In genomic region chr19:50513746-50514345, GRCh38 we compare ENCODE assay signal across 10 cellular contexts. TPM values are rescaled to one million over a fixed set of nuclear protein-coding genes. Genes with fewer than 3 reads are reported as not detected.
A peak's percentile ranks its signal among the peaks of the same experiment; 100 is the strongest.
DNase-seq lines count a peak whose midpoint lies in the region; ATAC-seq and TF ChIP-seq lines count a peak whose summit lies in the region.
"Had no signal": no experiment of that assay in that cellular context is flagged by ENCODE, and none has a peak within 500 bp of the region (broad histone marks: within the 10 kb centered on the region; RNA-seq: fewer than 3 reads in every experiment).

TSS of gene ASPDH (minus strand) at chr19:50513913. CDS start at chr19:50513823, 90 bp downstream.

- no peak for ATAC-seq in activated T-cell treated with anti-CD3 and anti-CD28 coated beads, Interleukin-2, amount 50 U/mL, for 72 hours (replicated peaks in 1 of 2)
- ATAC-seq in GM18867 (IDR thresholded peaks at IDR 0.05; ENCODE audit: unreplicated experiment): no peak

- no peaks in the 10 kb centered on the region for H3K9me3 Mint-ChIP-seq in activated T-cell treated with anti-CD3 and anti-CD28 coated beads, Interleukin-2, amount 50 U/mL, for 72 hours
- no peaks in the 10 kb centered on the region for H3K9me3 Mint-ChIP-seq in immature natural killer cell

- DNase-seq in activated T-cell treated with anti-CD3 and anti-CD28 coated beads, Interleukin-2, amount 50 U/mL, for 72 hours: no peak
- DNase-seq in activated T-cell treated with anti-CD3 and anti-CD28 coated beads, Interleukin-2, amount 50 U/mL, for 1 hour: no peak
- DNase-seq in RPMI8226: peak; percentile 28
- no peak for DNase-seq in immature natural killer cell
- DNase-seq in retinal pigment epithelial cell (ENCODE audit: low read depth): no peak
- no peak for DNase-seq in SKM-1 treated with dmso at 0.1 percent for 144 hours (lab: John Stamatoyannopoulos, UW; ENCODE audit: unreplicated experiment)
- DNase-seq in NCI-H2029 (lab: John Stamatoyannopoulos, UW): no peak

- TF ChIP-seq CTCF in retinal pigment epithelial cell (conservative IDR thresholded peaks at IDR 0.05; ENCODE audit: low read depth, low read length): no peak

- H3K27ac Mint-ChIP-seq in activated T-cell treated with anti-CD3 and anti-CD28 coated beads, Interleukin-2, amount 50 U/mL, for 72 hours: peak within 1 kb of the TSS; percentile 52
- peak within 1 kb of the TSS in 5 of 6 donors; percentile 39 to 81 (median 74) for H3K27ac Mint-ChIP-seq in immature natural killer cell

- H3K4me3 Mint-ChIP-seq in activated T-cell treated with anti-CD3 and anti-CD28 coated beads, Interleukin-2, amount 50 U/mL, for 72 hours: no peak within 1 kb of the TSS
- H3K4me3 Mint-ChIP-seq in immature natural killer cell: peak within 1 kb of the TSS in 3 of 5 donors; percentile 43 to 51 (median 44)

- H3K4me3 ChIP-seq in retinal pigment epithelial cell (ENCODE audit: low read length): peak within 1 kb of the TSS; percentile 20
- H3K4me3 ChIP-seq: smooth muscle cell had no signal

- H3K4me1 Mint-ChIP-seq in activated T-cell treated with anti-CD3 and anti-CD28 coated beads, Interleukin-2, amount 50 U/mL, for 72 hours (ENCODE audit: low read depth): peaks cover 16% of the 10 kb centered on the region
- H3K4me1 Mint-ChIP-seq in immature natural killer cell: peaks cover 14 to 18% of the 10 kb centered on the region in 2 donors

- H3K36me3 Mint-ChIP-seq in activated T-cell treated with anti-CD3 and anti-CD28 coated beads, Interleukin-2, amount 50 U/mL, for 72 hours (ENCODE audit: insufficient read depth in 2 of 2): no peaks in the 10 kb centered on the region
- no peaks in the 10 kb centered on the region for H3K36me3 Mint-ChIP-seq in immature natural killer cell

- H3K27me3 Mint-ChIP-seq in activated T-cell treated with anti-CD3 and anti-CD28 coated beads, Interleukin-2, amount 50 U/mL, for 72 hours (ENCODE audit: low read depth): peaks cover 18% of the 10 kb centered on the region
- peaks cover 5 to 10% (median 8%) of the 10 kb centered on the region in 3 donors for H3K27me3 Mint-ChIP-seq in immature natural killer cell (ENCODE audit: low read depth in 3 of 3)

RNA-seq across cellular contexts. Expression of gene ASPDH, which starts in this region (rescaled TPM):
- not detected for total RNA-seq in activated T-cell treated with anti-CD3 and anti-CD28 coated beads, Interleukin-2, amount 50 U/mL, for 72 hours
- not detected for polyA plus RNA-seq in immature natural killer cell
- total RNA-seq: glomerular endothelial cell, smooth muscle cell had no signal
- polyA plus RNA-seq: smooth muscle cell had no signal

Comparison
In these comparisons a context has a peak if more than half of its experiments do, and no peak if none do; other contexts are left out.
1. H3K4me3 Mint-ChIP-seq: peak in immature natural killer cell (3 of 5); none in activated T-cell treated with anti-CD3 and anti-CD28 coated beads, Interleukin-2, amount 50 U/mL, for 72 hours (0 of 2).